Comparison of ENCODE assay signal across 8 cellular contexts in the genomic region with DNA sequence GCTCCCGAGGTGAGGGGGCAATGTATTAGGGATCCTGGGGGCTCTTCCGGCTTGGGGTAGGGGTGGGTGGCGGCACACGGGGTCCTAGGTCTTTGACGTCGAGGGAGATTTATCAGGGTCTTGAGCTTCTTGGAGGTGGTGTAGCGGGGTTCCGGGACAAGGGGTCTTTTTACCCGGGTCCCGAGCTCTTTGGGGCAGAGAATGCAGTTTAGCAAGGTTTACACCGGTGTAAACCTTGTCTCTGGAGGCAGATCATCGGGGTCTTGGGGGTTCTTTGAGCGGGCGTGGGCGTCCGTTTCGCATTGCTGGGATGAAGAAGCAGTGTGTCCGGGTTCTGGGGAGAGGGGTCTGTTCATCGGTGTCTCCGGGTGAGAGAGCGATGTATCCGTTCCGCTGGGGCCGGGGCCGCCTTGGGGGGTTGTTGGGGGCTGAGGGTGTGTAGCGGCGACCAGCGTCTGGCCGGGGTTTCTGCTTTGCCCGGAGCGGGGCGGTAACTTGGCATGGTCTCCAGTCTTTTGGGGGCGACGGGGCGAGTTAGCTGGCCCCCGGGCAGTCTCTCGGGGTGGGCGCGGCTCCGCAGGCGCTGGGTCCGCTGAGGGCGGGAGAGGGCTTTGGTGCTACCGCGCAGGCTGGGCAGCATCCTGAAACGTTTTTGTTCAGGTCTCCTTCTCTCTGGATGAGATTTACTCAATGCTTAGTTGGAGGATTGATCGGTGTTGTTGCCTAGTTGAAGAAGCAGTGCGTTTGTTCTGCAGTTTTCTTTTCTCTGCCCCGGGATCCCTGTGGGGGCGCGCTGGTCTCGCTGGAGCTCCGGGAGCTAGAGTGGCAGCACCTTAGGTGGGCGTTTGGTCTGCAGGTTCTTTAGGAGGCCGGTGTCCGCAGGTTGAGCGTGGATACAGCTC. TPM values are rescaled to one million over a fixed set of nuclear protein-coding genes. Genes with fewer than 3 reads are reported as not detected.
DNase-seq lines count a peak whose midpoint lies in the region; ATAC-seq and TF ChIP-seq lines count a peak whose summit lies in the region.

No MANE protein-coding gene starts in this region.

- 1% methylated on average over 57 of the region's 57 CpGs for WGBS in heart right ventricle, 2 donors

- H3K27me3 Mint-ChIP-seq in osteocyte (ENCODE audit: unreplicated experiment): no peaks in the 10 kb centered on the region

- DNase-seq in AG09309 (ENCODE audit: low read depth) (no peak), GM20000 (ENCODE audit: low spot score) (peak; percentile 41), RWPE1 (ENCODE audit: low spot score) (peak; percentile 39), adipocyte (ENCODE audit: low read depth) (peak; percentile 56), heart right ventricle (peak; percentile 32 to 37), osteocyte (ENCODE audit: extremely low spot score, unreplicated experiment) (no peak)

- H3K4me3 Mint-ChIP-seq in osteocyte (ENCODE audit: unreplicated experiment): peak overlapping the region; percentile 97

- TF ChIP-seq CTCF in AG09309 (IDR thresholded peaks at IDR 0.05; ENCODE audit: control insufficient read depth, insufficient read depth, low read depth, low read length, missing control alignments) (peak; percentile 36), GM20000 (IDR thresholded peaks at IDR 0.05; ENCODE audit: extremely low read depth, missing control alignments) (no peak), RWPE1 (conservative IDR thresholded peaks at IDR 0.05; ENCODE audit: low read depth) (peak; percentile 64), heart right ventricle (IDR thresholded peaks at IDR 0.05) (peak in 5 of 9 donors; percentile 12 to 51 (median 45)), osteocyte (IDR thresholded peaks at IDR 0.05) (peak; percentile 44)

- CTCF ChIA-PET in RWPE1 (lab: Yijun Ruan, JAX): interaction anchor here (0.6 to 1.4 kb wide), 3 partner anchors 10 to 477 kb away, joined by 4 to 5 read pairs (median 4); no protein-coding TSS in a partner anchor

- no peaks in the 10 kb centered on the region for H3K9me3 Mint-ChIP-seq in osteocyte (ENCODE audit: unreplicated experiment)

- H3K4me1 ChIP-seq in adipocyte (ENCODE audit: control insufficient read depth, insufficient read depth, low read length) (peaks cover 12% of the 10 kb centered on the region), heart right ventricle (peaks cover 0 to 32% (median 11%) of the 10 kb centered on the region in 9 donors)

- H3K27ac Mint-ChIP-seq in osteocyte (ENCODE audit: unreplicated experiment): peak overlapping the region; percentile 77

- H3K36me3 ChIP-seq in adipocyte (ENCODE audit: control insufficient read depth, insufficient read depth, low read length, severe bottlenecking): no peaks in the 10 kb centered on the region
- H3K36me3 ChIP-seq in heart right ventricle: no peaks in the 10 kb centered on the region

- peaks cover 15% of the 10 kb centered on the region for H3K4me1 Mint-ChIP-seq in osteocyte (ENCODE audit: unreplicated experiment)

- H3K9me3 ChIP-seq in adipocyte (ENCODE audit: control insufficient read depth, low read length) (no peaks in the 10 kb centered on the region), heart right ventricle (no peaks in the 10 kb centered on the region)

- peak overlapping the region; percentile 92 for H3K9ac ChIP-seq in adipocyte (ENCODE audit: low read length)

- peak in 7 of 8 donors; percentile 9 to 53 (median 41) for ATAC-seq in heart right ventricle
- ATAC-seq in GM21786 (IDR thresholded peaks at IDR 0.05; ENCODE audit: unreplicated experiment): no peak
- no peak for ATAC-seq in GM18519 (IDR thresholded peaks at IDR 0.05; ENCODE audit: low FRiP score, unreplicated experiment)

- no peaks in the 10 kb centered on the region for H3K36me3 Mint-ChIP-seq in osteocyte (ENCODE audit: unreplicated experiment)

- H3K4me3 ChIP-seq in AG09309 (ENCODE audit: control insufficient read depth, low read depth, low read length): peak overlapping the region; percentile 62
- peak overlapping the region; percentile 91 for H3K4me3 ChIP-seq in adipocyte (ENCODE audit: low read length)
- H3K4me3 ChIP-seq in heart right ventricle: peak overlapping the region; percentile 71 to 97 (median 76)

- H3K27me3 ChIP-seq in adipocyte (replicated peaks; ENCODE audit: control insufficient read depth, insufficient read depth, low read length): no peaks in the 10 kb centered on the region
- H3K27me3 ChIP-seq in heart right ventricle: no peaks in the 10 kb centered on the region

- intact Hi-C loops in heart right ventricle (cut with DNase I): loop anchor here in 8 of 10 donors (2.0 to 10.0 kb wide), 14 partner anchors 54 to 236 kb away; no protein-coding TSS in a partner anchor

- POLR2A ChIA-PET in RWPE1 (lab: Yijun Ruan, JAX; ENCODE audit: low non-redundant PET): interaction anchor here (0.6 to 1.2 kb wide), 2 partner anchors 68 to 133 kb away, joined by 3 read pairs; no protein-coding TSS in a partner anchor

- peak overlapping the region; percentile 76 for H3K27ac ChIP-seq in RWPE1
- peak overlapping the region in 9 of 10 donors; percentile 75 to 92 (median 84) for H3K27ac ChIP-seq in heart right ventricle

RNA-seq across cellular contexts. Expression of a gene that starts 0.8 kb away (rescaled TPM):
- total RNA-seq in heart right ventricle: 10 to 100 TPM in 2 of 10 donors, 1 to 10 TPM in 8; 6.0 to 13.3 (median 8.6) TPM
- 1 to 10 TPM; 5.4 to 7.0 TPM for polyA plus RNA-seq in heart right ventricle
- 19.5 and 19.9 TPM in 2 replicates for total RNA-seq in osteocyte

Comparison
In these comparisons a context has a peak if more than half of its experiments do, and no peak if none do; other contexts are left out.
1. DNase-seq: peak in GM20000 (single experiment), RWPE1 (single experiment), adipocyte (single experiment) and heart right ventricle (2 of 2); none in AG09309 (single experiment) and osteocyte (single experiment).
2. ATAC-seq: peak in heart right ventricle (7 of 8); none in GM21786 (single experiment) and GM18519 (single experiment).
3. Peak in every context shown above with its lines, with median percentiles within 50 percentile points of each other: H3K4me3 ChIP-seq.